In genomic region chr2:290090-290722, GRCh38 we compare ENCODE assay signal across 8 cellular contexts. TPM values are rescaled to one million over a fixed set of nuclear protein-coding genes. Genes with fewer than 3 reads are reported as not detected.
DNase-seq lines count a peak whose midpoint lies in the region; ATAC-seq and TF ChIP-seq lines count a peak whose summit lies in the region.

No MANE protein-coding gene starts in this region.

- H3K9me3 Mint-ChIP-seq in mesothelial cell of epicardium: no peaks in the 10 kb centered on the region
- H3K9me3 Mint-ChIP-seq in stimulated activated naive B cell treated with anti-CD40 and anti-IgM and Interleukin-4, amounts not matched to agents 10 μg/mL and 1 μg/mL and 100 μg/mL, for 72 hours: no peaks in the 10 kb centered on the region

- no peaks in the 10 kb centered on the region for H3K36me3 ChIP-seq in ES-I3 (ENCODE audit: insufficient read depth, low read length)

- H3K36me3 Mint-ChIP-seq in mesothelial cell of epicardium: no peaks in the 10 kb centered on the region
- peaks cover 7 to 8% of the 10 kb centered on the region in 2 donors for H3K36me3 Mint-ChIP-seq in stimulated activated naive B cell treated with anti-CD40 and anti-IgM and Interleukin-4, amounts not matched to agents 10 μg/mL and 1 μg/mL and 100 μg/mL, for 72 hours

- DNase-seq in NCI-H1105 treated with DMSO at 0.1 percent for 48 hours (lab: John Stamatoyannopoulos, UW): peak; percentile 48
- peak; percentile 69 for DNase-seq in activated CD8-positive, alpha-beta memory T cell treated with anti-CD3 and anti-CD28 coated beads, Interleukin-2, amount 50 U/mL, for 48 hours
- DNase-seq in epithelial cell of prostate (ENCODE audit: low read depth, low spot score): peak; percentile 16
- DNase-seq in mesothelial cell of epicardium (ENCODE audit: low spot score in 2 of 2, unreplicated experiment in 2 of 2): peak in 1 of 2 experiments; percentile 74
- DNase-seq in stimulated activated naive B cell treated with anti-CD40 and anti-IgM and Interleukin-4, amounts not matched to agents 10 μg/mL and 1 μg/mL and 100 μg/mL, for 72 hours: no peak
- no peak for DNase-seq in RKO (ENCODE audit: low spot score)

- H3K9ac ChIP-seq in ES-I3 (ENCODE audit: low read depth, low read length): peak overlapping the region; percentile 68

- H3K9me3 ChIP-seq in ES-I3 (ENCODE audit: control insufficient read depth, insufficient read depth, low read length): no peaks in the 10 kb centered on the region

- peak; percentile 41 to 66 for ATAC-seq in stimulated activated naive B cell treated with anti-CD40 and anti-IgM and Interleukin-4, amounts not matched to agents 10 μg/mL and 1 μg/mL and 100 μg/mL, for 72 hours (replicated peaks)
- no peak for ATAC-seq in HG03097 (IDR thresholded peaks at IDR 0.05; ENCODE audit: low FRiP score, unreplicated experiment)

- peaks cover 14% of the 10 kb centered on the region for H3K4me1 Mint-ChIP-seq in mesothelial cell of epicardium
- peaks cover 3 to 16% of the 10 kb centered on the region in 2 donors for H3K4me1 Mint-ChIP-seq in stimulated activated naive B cell treated with anti-CD40 and anti-IgM and Interleukin-4, amounts not matched to agents 10 μg/mL and 1 μg/mL and 100 μg/mL, for 72 hours

- TF ChIP-seq CTCF in mesothelial cell of epicardium (IDR thresholded peaks at IDR 0.05; ENCODE audit: unreplicated experiment): no peak

- H3K27ac Mint-ChIP-seq in mesothelial cell of epicardium: no peak overlapping the region
- H3K27ac Mint-ChIP-seq in stimulated activated naive B cell treated with anti-CD40 and anti-IgM and Interleukin-4, amounts not matched to agents 10 μg/mL and 1 μg/mL and 100 μg/mL, for 72 hours: no peak overlapping the region

- H3K27ac ChIP-seq in epithelial cell of prostate: no peak overlapping the region

- peaks cover 12% of the 10 kb centered on the region for H3K4me1 ChIP-seq in ES-I3 (ENCODE audit: insufficient read depth, low read length)

- peaks cover 74% of the 10 kb centered on the region for H3K27me3 Mint-ChIP-seq in mesothelial cell of epicardium (ENCODE audit: low read depth)
- H3K27me3 Mint-ChIP-seq in stimulated activated naive B cell treated with anti-CD40 and anti-IgM and Interleukin-4, amounts not matched to agents 10 μg/mL and 1 μg/mL and 100 μg/mL, for 72 hours: peaks cover 28 to 38% of the 10 kb centered on the region in 2 donors

- H3K4me3 Mint-ChIP-seq in mesothelial cell of epicardium: peak overlapping the region; percentile 68
- H3K4me3 Mint-ChIP-seq in stimulated activated naive B cell treated with anti-CD40 and anti-IgM and Interleukin-4, amounts not matched to agents 10 μg/mL and 1 μg/mL and 100 μg/mL, for 72 hours: peak overlapping the region; percentile 62 to 77

RNA-seq across cellular contexts. Expression of gene ALKAL2, which starts 2.3 kb away (rescaled TPM):
- total RNA-seq in mesothelial cell of epicardium: 0.50 to 1.4 TPM (median 1.1 TPM) in 3 replicates

RNA-seq across cellular contexts. Expression of gene ACP1, which starts 25.5 kb away (rescaled TPM):
- 113 to 118 TPM (median 116 TPM) in 3 replicates for total RNA-seq in mesothelial cell of epicardium

RNA-seq across cellular contexts. Expression of gene SH3YL1, which starts 26.4 kb away (rescaled TPM):
- 77.6 to 85.8 TPM (median 84.2 TPM) in 3 replicates for total RNA-seq in mesothelial cell of epicardium

Comparison
In these comparisons a context has a peak if more than half of its experiments do, and no peak if none do; other contexts are left out.
1. DNase-seq: peak in NCI-H1105 treated with DMSO at 0.1 percent for 48 hours (single experiment), activated CD8-positive, alpha-beta memory T cell treated with anti-CD3 and anti-CD28 coated beads, Interleukin-2, amount 50 U/mL, for 48 hours (single experiment) and epithelial cell of prostate (single experiment); none in stimulated activated naive B cell treated with anti-CD40 and anti-IgM and Interleukin-4, amounts not matched to agents 10 μg/mL and 1 μg/mL and 100 μg/mL, for 72 hours (single experiment) and RKO (single experiment).